8 cellular contexts compared by ENCODE assay signal in genomic region chr2:30072250-30072842, GRCh38.
A peak's percentile ranks its signal among the peaks of the same experiment; 100 is the strongest.
DNase-seq lines count a peak whose midpoint lies in the region; ATAC-seq, FAIRE-seq and TF ChIP-seq lines count a peak whose summit lies in the region.

No MANE protein-coding gene starts in this region.

- no peaks in the 10 kb centered on the region for H3K36me3 Mint-ChIP-seq in neural progenitor cell

- no peak overlapping the region for H3K27ac ChIP-seq in PC-3 (ENCODE audit: low read length)
- H3K27ac ChIP-seq in neural progenitor cell = no peak overlapping the region
- H3K27ac ChIP-seq in thoracic aorta = no peak overlapping the region

- H3K4me2 ChIP-seq in PC-3 (ENCODE audit: low read length) (peak overlapping the region; percentile 34; the same call in 1 of the 2 replicates), neural progenitor cell (no peak overlapping the region)

- no peaks in the 10 kb centered on the region for H3K79me2 ChIP-seq in PC-3 (ENCODE audit: low read length)
- H3K79me2 ChIP-seq in neural progenitor cell (ENCODE audit: low read depth) = no peaks in the 10 kb centered on the region

- no peak overlapping the region for H3K4me3 Mint-ChIP-seq in neural progenitor cell

- H3K4me1 Mint-ChIP-seq in neural progenitor cell = peaks cover 9% of the 10 kb centered on the region

- no peaks in the 10 kb centered on the region for H3F3A ChIP-seq in PC-3 (ENCODE audit: low read length, unreplicated experiment)
- H3F3A ChIP-seq in neural progenitor cell (ENCODE audit: low read depth) = no peaks in the 10 kb centered on the region

- intact Hi-C loops in PC-3 (cut with micrococcal nuclease) = loop anchor here (1.0 to 5.0 kb wide), 4 partner anchors 149 to 1115 kb away; no protein-coding TSS in a partner anchor

- H3K9me2 ChIP-seq in PC-3 (replicated peaks; ENCODE audit: low read length) = no peaks in the 10 kb centered on the region

- BruUV-seq in PC-3 (replicated peaks; lab: Mats Ljungman, UMichigan) = no TSS peak

- no peaks in the 10 kb centered on the region for H3K9me3 Mint-ChIP-seq in neural progenitor cell

- TF ChIP-seq CTCF in PC-3 (conservative IDR thresholded peaks at IDR 0.05; ENCODE audit: low read depth, low read length) = peak; percentile 84
- TF ChIP-seq CTCF in fibroblast of mammary gland (conservative IDR thresholded peaks at IDR 0.05; ENCODE audit: control insufficient read depth, insufficient read depth, low read depth, low read length) = peak; percentile 86
- TF ChIP-seq CTCF in neural progenitor cell (IDR thresholded peaks at IDR 0.05) = peak; percentile 83
- TF ChIP-seq CTCF in thoracic aorta (IDR thresholded peaks at IDR 0.05) = peak; percentile 39

- H3K9me3 ChIP-seq in PC-3 (ENCODE audit: low read length) (no peaks in the 10 kb centered on the region), neural progenitor cell (ENCODE audit: low read depth) (no peaks in the 10 kb centered on the region), thoracic aorta (no peaks in the 10 kb centered on the region)

- H3K36me3 ChIP-seq in PC-3 (ENCODE audit: low read depth, low read length) (no peaks in the 10 kb centered on the region), neural progenitor cell (no peaks in the 10 kb centered on the region), thoracic aorta (no peaks in the 10 kb centered on the region)

- H3K27me3 ChIP-seq in PC-3 (ENCODE audit: low read length) (0 out of 2 replicates have a peak, but pooled peaks cover 7% of the 10 kb centered on the region), neural progenitor cell (no peaks in the 10 kb centered on the region), thoracic aorta (replicated peaks; ENCODE audit: insufficient read depth) (no peaks in the 10 kb centered on the region)

- peak; percentile 69 for DNase-seq in AG08396 (ENCODE audit: low spot score)
- peak; percentile 50 for DNase-seq in GM19239 (ENCODE audit: insufficient read length, low spot score)
- peak; percentile 65 for DNase-seq in LoVo (ENCODE audit: low spot score)
- DNase-seq in PC-3 = peak; percentile 91
- DNase-seq in activated T-cell treated with anti-CD3 and anti-CD28 coated beads, Interleukin-2, amount 50 U/mL, for 1 hour = peak; percentile 48
- peak; percentile 74 for DNase-seq in fibroblast of mammary gland (ENCODE audit: low read depth)
- DNase-seq in neural progenitor cell (ENCODE audit: low spot score) = peak; percentile 86
- no peak for DNase-seq in thoracic aorta (ENCODE audit: low spot score)

- H3K4me3 ChIP-seq in PC-3 (ENCODE audit: low read length) (no peak overlapping the region), fibroblast of mammary gland (ENCODE audit: control insufficient read depth, low read depth, low read length) (no peak overlapping the region), neural progenitor cell (no peak overlapping the region), thoracic aorta (no peak overlapping the region)

- POLR2A ChIA-PET in PC-3 (lab: Charles Lee; ENCODE audit: unreplicated experiment) = no interaction called here

- peak; percentile 98 for ATAC-seq in PC-3
- ATAC-seq in thoracic aorta (ENCODE audit: insufficient number of reproducible peaks, low FRiP score, low read depth) = no peak

- H2AFZ ChIP-seq in PC-3 (ENCODE audit: low read length) = no peak overlapping the region
- H2AFZ ChIP-seq in neural progenitor cell (replicated peaks) = no peak overlapping the region

- FAIRE-seq in GM19239 (lab: Jason Lieb, UNC) = peak; percentile 86

- H3K27me3 Mint-ChIP-seq in neural progenitor cell (ENCODE audit: insufficient read depth, low read depth) = peaks cover 10% of the 10 kb centered on the region

- H3K9ac ChIP-seq in PC-3 (ENCODE audit: low read length) (no peak overlapping the region), neural progenitor cell (no peak overlapping the region)

- H3K4me1 ChIP-seq in PC-3 (ENCODE audit: insufficient read depth, low read length) (peaks cover 11% of the 10 kb centered on the region; the same call in 1 of the 2 replicates), neural progenitor cell (no peaks in the 10 kb centered on the region), thoracic aorta (ENCODE audit: control insufficient read depth in 1 of 2, low read depth in 2 of 2) (no peaks in the 10 kb centered on the region)

- CTCF ChIA-PET in PC-3 (lab: Charles Lee) = interaction anchor here (1.3 kb wide), 1 partner anchor 149 kb away, joined by 5 read pairs; no protein-coding TSS in a partner anchor

- no peak overlapping the region for H3K27ac Mint-ChIP-seq in neural progenitor cell

- no peaks in the 10 kb centered on the region for H4K20me1 ChIP-seq in PC-3 (ENCODE audit: low read length)
- no peaks in the 10 kb centered on the region for H4K20me1 ChIP-seq in neural progenitor cell (ENCODE audit: low read depth)
